Comparison of ENCODE assay signal across 1 cellular context in genomic region chr2:47277987-47278386, GRCh38.
TF ChIP-seq lines count a peak whose summit lies in the region.

No MANE protein-coding gene starts in this region.

TF ChIP-seq in HEK293, 187 proteins besides CTCF, POLR2A, EP300 and RAD21 (continued from another document):
- no peak for TF ChIP-seq ZBTB26 (tag by site-specific recombination; optimal IDR thresholded peaks at IDR 0.05)
